Comparison of ENCODE assay signal across 3 cellular contexts in genomic region chr1:200624679-200625335, GRCh38.
TF ChIP-seq lines count a peak whose summit lies in the region.

No MANE protein-coding gene starts in this region.

TF ChIP-seq in SK-N-SH, 30 proteins besides CTCF, POLR2A, EP300 and RAD21:
- TF ChIP-seq CHD2 (IDR thresholded peaks at IDR 0.05; ENCODE audit: low read length, partially characterized antibody), result no peak
- TF ChIP-seq, protein P1, sequence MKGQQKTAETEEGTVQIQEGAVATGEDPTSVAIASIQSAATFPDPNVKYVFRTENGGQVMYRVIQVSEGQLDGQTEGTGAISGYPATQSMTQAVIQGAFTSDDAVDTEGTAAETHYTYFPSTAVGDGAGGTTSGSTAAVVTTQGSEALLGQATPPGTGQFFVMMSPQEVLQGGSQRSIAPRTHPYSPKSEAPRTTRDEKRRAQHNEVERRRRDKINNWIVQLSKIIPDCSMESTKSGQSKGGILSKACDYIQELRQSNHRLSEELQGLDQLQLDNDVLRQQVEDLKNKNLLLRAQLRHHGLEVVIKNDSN (IDR thresholded peaks at IDR 0.05; ENCODE audit: borderline replicate concordance, low read depth), result no peak
- TF ChIP-seq SIN3A (IDR thresholded peaks at IDR 0.05; ENCODE audit: borderline replicate concordance, low read depth, low read length), result no peak
- no peak for TF ChIP-seq FOSL2 (IDR thresholded peaks at IDR 0.05; ENCODE audit: borderline replicate concordance, low read depth)
- no peak for TF ChIP-seq MAX (IDR thresholded peaks at IDR 0.05; ENCODE audit: low read depth)
- TF ChIP-seq JUND (IDR thresholded peaks at IDR 0.05), result no peak
- TF ChIP-seq RFX5 (IDR thresholded peaks at IDR 0.05; ENCODE audit: low read length), result no peak
- TF ChIP-seq EZH2phosphoT487 (IDR thresholded peaks at IDR 0.05; ENCODE audit: borderline replicate concordance, low read depth), result no peak
- no peak for TF ChIP-seq TEAD4 (IDR thresholded peaks at IDR 0.05; ENCODE audit: borderline replicate concordance, insufficient read depth)
- TF ChIP-seq FOXJ3 (CRISPR knock-in tag; IDR thresholded peaks at IDR 0.05), result no peak
- no peak for TF ChIP-seq NRF1 (IDR thresholded peaks at IDR 0.05; ENCODE audit: low read depth, low read length)
- TF ChIP-seq SMC3 (IDR thresholded peaks at IDR 0.05; ENCODE audit: low read depth, low read length), result no peak
- no peak for TF ChIP-seq POLR2AphosphoS5 (IDR thresholded peaks at IDR 0.05; ENCODE audit: low read depth, low read length)
- TF ChIP-seq TCF12 (IDR thresholded peaks at IDR 0.05), result no peak
TF ChIP-seq in SK-N-SH: peak in this region for 0.

TF ChIP-seq in SK-N-SH treated with all-trans-retinoic acid at 6 μM for 48 hours, 23 proteins besides CTCF, POLR2A, EP300 and RAD21:
- no peak for TF ChIP-seq ISL1 (CRISPR knock-in tag; IDR thresholded peaks at IDR 0.05)
- TF ChIP-seq ARNTL (CRISPR knock-in tag; IDR thresholded peaks at IDR 0.05; ENCODE audit: borderline replicate concordance, low read depth), result no peak
- no peak for TF ChIP-seq POU6F1 (CRISPR knock-in tag; IDR thresholded peaks at IDR 0.05; ENCODE audit: borderline replicate concordance, low read depth)
- no peak for TF ChIP-seq CREB5 (CRISPR knock-in tag; IDR thresholded peaks at IDR 0.05; ENCODE audit: low read depth)
- TF ChIP-seq ZNF8 (CRISPR knock-in tag; IDR thresholded peaks at IDR 0.05), result no peak
- no peak for TF ChIP-seq PATZ1 (CRISPR knock-in tag; IDR thresholded peaks at IDR 0.05; ENCODE audit: borderline replicate concordance)
- TF ChIP-seq RARB (CRISPR knock-in tag; IDR thresholded peaks at IDR 0.05), result no peak
- TF ChIP-seq, protein P2, sequence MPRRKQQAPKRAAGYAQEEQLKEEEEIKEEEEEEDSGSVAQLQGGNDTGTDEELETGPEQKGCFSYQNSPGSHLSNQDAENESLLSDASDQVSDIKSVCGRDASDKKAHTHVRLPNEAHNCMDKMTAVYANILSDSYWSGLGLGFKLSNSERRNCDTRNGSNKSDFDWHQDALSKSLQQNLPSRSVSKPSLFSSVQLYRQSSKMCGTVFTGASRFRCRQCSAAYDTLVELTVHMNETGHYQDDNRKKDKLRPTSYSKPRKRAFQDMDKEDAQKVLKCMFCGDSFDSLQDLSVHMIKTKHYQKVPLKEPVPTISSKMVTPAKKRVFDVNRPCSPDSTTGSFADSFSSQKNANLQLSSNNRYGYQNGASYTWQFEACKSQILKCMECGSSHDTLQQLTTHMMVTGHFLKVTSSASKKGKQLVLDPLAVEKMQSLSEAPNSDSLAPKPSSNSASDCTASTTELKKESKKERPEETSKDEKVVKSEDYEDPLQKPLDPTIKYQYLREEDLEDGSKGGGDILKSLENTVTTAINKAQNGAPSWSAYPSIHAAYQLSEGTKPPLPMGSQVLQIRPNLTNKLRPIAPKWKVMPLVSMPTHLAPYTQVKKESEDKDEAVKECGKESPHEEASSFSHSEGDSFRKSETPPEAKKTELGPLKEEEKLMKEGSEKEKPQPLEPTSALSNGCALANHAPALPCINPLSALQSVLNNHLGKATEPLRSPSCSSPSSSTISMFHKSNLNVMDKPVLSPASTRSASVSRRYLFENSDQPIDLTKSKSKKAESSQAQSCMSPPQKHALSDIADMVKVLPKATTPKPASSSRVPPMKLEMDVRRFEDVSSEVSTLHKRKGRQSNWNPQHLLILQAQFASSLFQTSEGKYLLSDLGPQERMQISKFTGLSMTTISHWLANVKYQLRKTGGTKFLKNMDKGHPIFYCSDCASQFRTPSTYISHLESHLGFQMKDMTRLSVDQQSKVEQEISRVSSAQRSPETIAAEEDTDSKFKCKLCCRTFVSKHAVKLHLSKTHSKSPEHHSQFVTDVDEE (CRISPR knock-in tag; IDR thresholded peaks at IDR 0.05), result no peak
- no peak for TF ChIP-seq CSRNP3 (CRISPR knock-in tag; IDR thresholded peaks at IDR 0.05)

TF ChIP-seq in GM12878, 131 proteins besides CTCF, POLR2A, EP300 and RAD21:
- 0 out of 2 replicates have a peak, but pooled peaks have one; percentile 21 for TF ChIP-seq JUNB (IDR thresholded peaks at IDR 0.05)
- TF ChIP-seq, protein P3, sequence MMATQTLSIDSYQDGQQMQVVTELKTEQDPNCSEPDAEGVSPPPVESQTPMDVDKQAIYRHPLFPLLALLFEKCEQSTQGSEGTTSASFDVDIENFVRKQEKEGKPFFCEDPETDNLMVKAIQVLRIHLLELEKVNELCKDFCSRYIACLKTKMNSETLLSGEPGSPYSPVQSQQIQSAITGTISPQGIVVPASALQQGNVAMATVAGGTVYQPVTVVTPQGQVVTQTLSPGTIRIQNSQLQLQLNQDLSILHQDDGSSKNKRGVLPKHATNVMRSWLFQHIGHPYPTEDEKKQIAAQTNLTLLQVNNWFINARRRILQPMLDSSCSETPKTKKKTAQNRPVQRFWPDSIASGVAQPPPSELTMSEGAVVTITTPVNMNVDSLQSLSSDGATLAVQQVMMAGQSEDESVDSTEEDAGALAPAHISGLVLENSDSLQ (IDR thresholded peaks at IDR 0.05), result 0 out of 2 replicates have a peak, but pooled peaks have one; percentile 11
- TF ChIP-seq BHLHE40 (IDR thresholded peaks at IDR 0.05; ENCODE audit: borderline replicate concordance in 1 of 2, low read depth in 2 of 2, low read length in 1 of 2), result no peak
